Comparison of ENCODE assay signal across 32 cellular contexts in genomic region chr10:118998183-118998582, GRCh38. TPM values are rescaled to one million over a fixed set of nuclear protein-coding genes. Genes with fewer than 3 reads are reported as not detected.
DNase-seq lines count a peak whose midpoint lies in the region; ATAC-seq and TF ChIP-seq lines count a peak whose summit lies in the region.
"Had no signal": no experiment of that assay in that cellular context is flagged by ENCODE, and none has a peak within 500 bp of the region (broad histone marks: within the 10 kb centered on the region; RNA-seq: fewer than 3 reads in every experiment).

No MANE protein-coding gene starts in this region.

- no peak for TF ChIP-seq POLR2A in lower leg skin (IDR thresholded peaks at IDR 0.05)

- no peak for ATAC-seq in activated CD8-positive, alpha-beta memory T cell treated with anti-CD3 and anti-CD28 coated beads, Interleukin-2, amount 10 ng/mL, durations not matched to agents 7 days and 5 days
- ATAC-seq: A549; CD8-positive, alpha-beta T cell had no signal

- no peaks in the 10 kb centered on the region for H3K36me3 Mint-ChIP-seq in activated CD8-positive, alpha-beta memory T cell treated with anti-CD3 and anti-CD28 coated beads, Interleukin-2, amount 10 ng/mL, durations not matched to agents 7 days and 5 days
- H3K36me3 Mint-ChIP-seq in Calu3 (ENCODE audit: insufficient read depth, unreplicated experiment) (no peaks in the 10 kb centered on the region), osteocyte (ENCODE audit: unreplicated experiment) (no peaks in the 10 kb centered on the region)
- H3K36me3 Mint-ChIP-seq: CD14-positive monocyte; CD4-positive, alpha-beta memory T cell; CD4-positive, CD25-positive, alpha-beta regulatory T cell; CD8-positive, alpha-beta T cell had no signal

- H3K4me1 Mint-ChIP-seq in activated CD8-positive, alpha-beta memory T cell treated with anti-CD3 and anti-CD28 coated beads, Interleukin-2, amount 10 ng/mL, durations not matched to agents 7 days and 5 days, result no peaks in the 10 kb centered on the region
- H3K4me1 Mint-ChIP-seq in Calu3 (ENCODE audit: low read depth, unreplicated experiment) (no peaks in the 10 kb centered on the region), osteocyte (ENCODE audit: unreplicated experiment) (no peaks in the 10 kb centered on the region)
- H3K4me1 Mint-ChIP-seq: B cell; CD14-positive monocyte; CD4-positive, alpha-beta memory T cell; CD4-positive, CD25-positive, alpha-beta regulatory T cell; CD8-positive, alpha-beta memory T cell had no signal

- intact Hi-C loops in Calu3 (cut with micrococcal nuclease; ENCODE audit: unreplicated experiment) (no loop called here), lower leg skin (cut with DNase I; ENCODE audit: low total_unique reads) (no loop called here)

- CTCF ChIA-PET in activated CD8-positive, alpha-beta memory T cell treated with anti-CD3 and anti-CD28 coated beads, Interleukin-2, amount 10 ng/mL, durations not matched to agents 7 days and 5 days (lab: Charles Lee), result interaction anchor here (0.6 kb wide), 1 partner anchor 166 kb away, joined by 4 read pairs; no protein-coding TSS in a partner anchor
- CTCF ChIA-PET in Calu3 (lab: Charles Lee), result no interaction called here

- DNase-seq in activated CD8-positive, alpha-beta memory T cell treated with anti-CD3 and anti-CD28 coated beads, Interleukin-2, amount 50 U/mL, for 48 hours, result peak; percentile 18
- DNase-seq in activated CD8-positive, alpha-beta memory T cell treated with anti-CD3 and anti-CD28 coated beads, Interleukin-2, amount 10 ng/mL, durations not matched to agents 7 days and 5 days, result no peak
- DNase-seq in Calu3, result no peak
- DNase-seq in mesenteric fat pad (ENCODE audit: low spot score), result peak; percentile 57
- peak; percentile 64 for DNase-seq in osteocyte (ENCODE audit: extremely low spot score, unreplicated experiment)
- no peak for DNase-seq in NCI-H524 (lab: John Stamatoyannopoulos, UW)
- DNase-seq in H7, result no peak
- no peak for DNase-seq in lower leg skin (ENCODE audit: low spot score in 2 of 2)
- DNase-seq: 8988T; ACHN; AML-193; BE2C; C1 segment of cervical spinal cord; Caco-2; CD4-positive, alpha-beta memory T cell; CD4-positive, alpha-beta T cell; CD4-positive, CD25-positive, alpha-beta regulatory T cell; CD8-positive, alpha-beta memory T cell; CD8-positive, alpha-beta T cell; COR-L47; DMS 273 treated with DMSO at 0.1 percent for 48 hours; DMS153; DMS53; DMS79; DMS79 treated with DMSO at 0.1 percent for 48 hours; DND-41; EL had no signal

- no peak overlapping the region for H3K4me3 Mint-ChIP-seq in activated CD8-positive, alpha-beta memory T cell treated with anti-CD3 and anti-CD28 coated beads, Interleukin-2, amount 10 ng/mL, durations not matched to agents 7 days and 5 days
- H3K4me3 Mint-ChIP-seq in Calu3 (ENCODE audit: low read depth, unreplicated experiment) (no peak overlapping the region), osteocyte (ENCODE audit: unreplicated experiment) (no peak overlapping the region)
- H3K4me3 Mint-ChIP-seq: B cell; CD4-positive, alpha-beta memory T cell; CD4-positive, alpha-beta T cell; CD4-positive, CD25-positive, alpha-beta regulatory T cell; CD8-positive, alpha-beta memory T cell; CD8-positive, alpha-beta T cell had no signal

- 85 to 94% methylated on average over 5 of the region's 5 CpGs for WGBS in lower leg skin, 2 donors

- H3K27ac Mint-ChIP-seq in activated CD8-positive, alpha-beta memory T cell treated with anti-CD3 and anti-CD28 coated beads, Interleukin-2, amount 10 ng/mL, durations not matched to agents 7 days and 5 days, result no peak overlapping the region
- H3K27ac Mint-ChIP-seq in Calu3 (ENCODE audit: unreplicated experiment) (peak overlapping the region; percentile 29), osteocyte (ENCODE audit: unreplicated experiment) (no peak overlapping the region)
- H3K27ac Mint-ChIP-seq: B cell; CD14-positive monocyte; CD4-positive, alpha-beta T cell; CD4-positive, CD25-positive, alpha-beta regulatory T cell; CD8-positive, alpha-beta memory T cell; CD8-positive, alpha-beta T cell had no signal

- no peaks in the 10 kb centered on the region for H3K36me3 ChIP-seq in H7 (replicated peaks; ENCODE audit: control insufficient read depth, insufficient read depth, low read length)
- H3K36me3 ChIP-seq: BE2C; BLaER1; BLaER1 treated with 17β-estradiol and CSF1 and Interleukin-3, amounts not matched to agents 10 nM and 100 nM had no signal

- peaks cover 39% of the 10 kb centered on the region for H3K27me3 Mint-ChIP-seq in activated CD8-positive, alpha-beta memory T cell treated with anti-CD3 and anti-CD28 coated beads, Interleukin-2, amount 10 ng/mL, durations not matched to agents 7 days and 5 days
- H3K27me3 Mint-ChIP-seq in Calu3 (ENCODE audit: unreplicated experiment), result peaks cover 3% of the 10 kb centered on the region
- peaks cover 37% of the 10 kb centered on the region for H3K27me3 Mint-ChIP-seq in osteocyte (ENCODE audit: unreplicated experiment)

- no TSS peak for BruUV-seq in Calu3 (replicated peaks; lab: Mats Ljungman, UMichigan)

- H3K4me3 ChIP-seq in H7 (ENCODE audit: insufficient read depth, low read depth, low read length) (no peak overlapping the region), lower leg skin (ENCODE audit: low read depth, poor library complexity, severe bottlenecking) (no peak overlapping the region)
- H3K4me3 ChIP-seq: A549; BLaER1; BLaER1 treated with 17β-estradiol and CSF1 and Interleukin-3, amounts not matched to agents 10 nM and 100 nM had no signal

- H3K9me3 Mint-ChIP-seq in activated CD8-positive, alpha-beta memory T cell treated with anti-CD3 and anti-CD28 coated beads, Interleukin-2, amount 10 ng/mL, durations not matched to agents 7 days and 5 days (ENCODE audit: low read depth), result no peaks in the 10 kb centered on the region
- no peaks in the 10 kb centered on the region for H3K9me3 Mint-ChIP-seq in Calu3 (ENCODE audit: low read depth, unreplicated experiment)
- H3K9me3 Mint-ChIP-seq in osteocyte (ENCODE audit: unreplicated experiment), result no peaks in the 10 kb centered on the region
- H3K9me3 Mint-ChIP-seq: CD4-positive, alpha-beta T cell; CD4-positive, CD25-positive, alpha-beta regulatory T cell; CD8-positive, alpha-beta T cell had no signal

- TF ChIP-seq CTCF in Calu3 (IDR thresholded peaks at IDR 0.05; ENCODE audit: unreplicated experiment), result no peak
- TF ChIP-seq CTCF in osteocyte (IDR thresholded peaks at IDR 0.05), result no peak
- no peak for TF ChIP-seq CTCF in lower leg skin (IDR thresholded peaks at IDR 0.05)

- no peaks in the 10 kb centered on the region for H3K27me3 ChIP-seq in H7 (ENCODE audit: control insufficient read depth, insufficient read depth, low read length)
- H3K27me3 ChIP-seq: BE2C; BLaER1; BLaER1 treated with 17β-estradiol and CSF1 and Interleukin-3, amounts not matched to agents 10 nM and 100 nM had no signal

RNA-seq across cellular contexts. Expression of gene NANOS1, which starts 31.3 kb away (rescaled TPM):
- total RNA-seq in activated CD8-positive, alpha-beta memory T cell treated with anti-CD3 and anti-CD28 coated beads, Interleukin-2, amount 10 ng/mL, durations not matched to agents 7 days and 5 days, result under 1 TPM; 0.23 to 0.28 TPM
- total RNA-seq in Calu3 (2022) (4.6 and 6.8 TPM in 2 replicates), mesenteric fat pad (54.3 TPM), osteocyte (9.1 and 9.6 TPM in 2 replicates), lower leg skin (1 to 10 TPM in 3 of 4 donors, under 1 TPM in 1; 0.34 to 3.6 (median 1.3) TPM)
- 2.4 and 7.8 TPM in 2 replicates for total RNA-seq in H7 (2014; rRNA removed; shearing (Covaris generic))

Comparison
In these comparisons a context has a peak if more than half of its experiments do, and no peak if none do; other contexts are left out.
1. DNase-seq: peak in activated CD8-positive, alpha-beta memory T cell treated with anti-CD3 and anti-CD28 coated beads, Interleukin-2, amount 50 U/mL, for 48 hours (single experiment), mesenteric fat pad (single experiment) and osteocyte (single experiment); none in activated CD8-positive, alpha-beta memory T cell treated with anti-CD3 and anti-CD28 coated beads, Interleukin-2, amount 10 ng/mL, durations not matched to agents 7 days and 5 days (single experiment), Calu3 (single experiment), NCI-H524 (0 of 2), H7 (single experiment) and lower leg skin (0 of 2).